27 cellular contexts compared by ENCODE assay signal in genomic region chr1:238681021-238681420, GRCh38.
DNase-seq lines count a peak whose midpoint lies in the region; FAIRE-seq and TF ChIP-seq lines count a peak whose summit lies in the region.
"Had no signal": no experiment of that assay in that cellular context is flagged by ENCODE, and none has a peak within 500 bp of the region (broad histone marks: within the 10 kb centered on the region; RNA-seq: fewer than 3 reads in every experiment).

No MANE protein-coding gene starts in this region.

- no peak for TF ChIP-seq POLR2A in H54 (IDR thresholded peaks at IDR 0.05; ENCODE audit: low read depth, low read length)

- H3K27ac ChIP-seq in RWPE1 = no peak overlapping the region
- H3K27ac ChIP-seq: 22Rv1, sigmoid colon, stomach had no signal

- no peaks in the 10 kb centered on the region for H3K36me3 ChIP-seq in skeletal muscle satellite cell (ENCODE audit: insufficient read depth, low read length)
- H3K36me3 ChIP-seq: sigmoid colon, stomach had no signal

- DNase-seq in NOMO-1 treated with DMSO at 0.1 percent for 48 hours (lab: John Stamatoyannopoulos, UW; ENCODE audit: unreplicated experiment) (peak; percentile 5), NOMO-1 treated with dmso at 0.1 percent for 144 hours (lab: John Stamatoyannopoulos, UW; ENCODE audit: unreplicated experiment) (no peak), RWPE1 (ENCODE audit: low spot score) (peak; percentile 34), fibroblast of gingiva (ENCODE audit: low read depth) (peak; percentile 7), NCI-H526 (lab: John Stamatoyannopoulos, UW) (no peak), H54 (ENCODE audit: insufficient read length, low spot score) (no peak)
- DNase-seq in activated effector memory CD4-positive, alpha-beta T cell treated with Interleukin-2 at 50 U/mL for 16 hours = no peak
- DNase-seq: activated CD4-positive, CD25-positive, alpha-beta regulatory T cell; activated CD8-positive, alpha-beta T cell treated with anti-CD3 and anti-CD28 coated beads, Interleukin-2, amount 10 ng/mL, durations not matched to agents 7 days and 5 days; activated naive CD4-positive, alpha-beta T cell treated with anti-CD3 and anti-CD28 coated beads, Interleukin-2, amount 50 U/mL, for 16 hours; activated T-cell treated with anti-CD3 and anti-CD28 coated beads, Interleukin-2, amount 50 U/mL, for 4 hours; C1 segment of cervical spinal cord; cortex of kidney; H9; KBM-7; naive thymus-derived CD8-positive, alpha-beta T cell; NCI-H1105; NCI-H524 treated with DMSO at 0.1 percent for 48 hours; OCI-M1; sigmoid colon; stimulated activated CD4-positive, alpha-beta T cell treated with anti-CD3 and anti-CD28 coated beads, Interleukin-2, amount 100 ng/mL, for 24 hours; stomach; T-helper 2 cell had no signal

- no peak overlapping the region for H3K4me3 ChIP-seq in skeletal muscle satellite cell (ENCODE audit: low read length)
- H3K4me3 ChIP-seq: sigmoid colon, stomach had no signal

- no peak for FAIRE-seq in H54 (lab: Jason Lieb, UNC)
- FAIRE-seq: endometrium, GM12891 had no signal

- POLR2A ChIA-PET in RWPE1 (lab: Yijun Ruan, JAX; ENCODE audit: low non-redundant PET) = no interaction called here

- H3K4me2 ChIP-seq in skeletal muscle satellite cell (ENCODE audit: low read length) = no peak overlapping the region

- TF ChIP-seq CTCF in RWPE1 (conservative IDR thresholded peaks at IDR 0.05; ENCODE audit: low read depth) = no peak

- H3K9me3 ChIP-seq in skeletal muscle satellite cell (replicated peaks; ENCODE audit: low read length) = no peaks in the 10 kb centered on the region
- H3K9me3 ChIP-seq: sigmoid colon had no signal

- H3K4me1 ChIP-seq in skeletal muscle satellite cell (ENCODE audit: control insufficient read depth, insufficient read depth, low read length) = peaks cover 9% of the 10 kb centered on the region
- H3K4me1 ChIP-seq: sigmoid colon, stomach had no signal

- peak overlapping the region; percentile 41 for H3K9ac ChIP-seq in skeletal muscle satellite cell (ENCODE audit: low read depth, low read length)

- CTCF ChIA-PET in RWPE1 (lab: Yijun Ruan, JAX) = interaction anchor here (0.6 to 0.7 kb wide), 2 partner anchors 11 to 881 kb away, joined by 3 to 4 read pairs; no protein-coding TSS in a partner anchor

- H3K27me3 ChIP-seq in skeletal muscle satellite cell (ENCODE audit: control insufficient read depth, insufficient read depth, low read length) = no peaks in the 10 kb centered on the region
- H3K27me3 ChIP-seq: sigmoid colon, stomach had no signal

Comparison
In these comparisons a context has a peak if more than half of its experiments do, and no peak if none do; other contexts are left out.
1. DNase-seq: peak in NOMO-1 treated with DMSO at 0.1 percent for 48 hours (single experiment), RWPE1 (single experiment) and fibroblast of gingiva (single experiment); none in NOMO-1 treated with dmso at 0.1 percent for 144 hours (single experiment), activated effector memory CD4-positive, alpha-beta T cell treated with Interleukin-2 at 50 U/mL for 16 hours (single experiment), NCI-H526 (0 of 2) and H54 (single experiment).